1 cellular context compared by ENCODE assay signal in genomic region chr16:88494335-88495154, GRCh38.
TF ChIP-seq lines count a peak whose summit lies in the region.

No MANE protein-coding gene starts in this region.

TF ChIP-seq in K562, 482 proteins besides CTCF, POLR2A, EP300 and RAD21 (continued from another document and continues in another):
- TF ChIP-seq CTCFL (IDR thresholded peaks at IDR 0.05; ENCODE audit: borderline replicate concordance, insufficient read depth, low read depth, low read length, poor library complexity, severe bottlenecking) (no peak), NCOA2 (IDR thresholded peaks at IDR 0.05; ENCODE audit: partially characterized antibody in 2 of 2) (no peak), PCBP2 (IDR thresholded peaks at IDR 0.05; ENCODE audit: low read depth, low read length, poor library complexity, severe bottlenecking) (no peak), ZNF134 (CRISPR knock-in tag; conservative IDR thresholded peaks at IDR 0.05) (no peak), TBL1XR1 (IDR thresholded peaks at IDR 0.05; ENCODE audit: low read length in 2 of 2) (no peak; a peak in 1 of 4 replicates), HES1 (IDR thresholded peaks at IDR 0.05; ENCODE audit: low read depth) (peak; percentile 88), KAT2B (IDR thresholded peaks at IDR 0.05; ENCODE audit: low read depth, low read length) (no peak), HIVEP1 (CRISPR knock-in tag; IDR thresholded peaks at IDR 0.05) (no peak), TFE3 (CRISPR knock-in tag; IDR thresholded peaks at IDR 0.05) (no peak), HSF4 (CRISPR knock-in tag; IDR thresholded peaks at IDR 0.05; ENCODE audit: borderline replicate concordance) (no peak), ZBTB12 (CRISPR knock-in tag; IDR thresholded peaks at IDR 0.05) (no peak), TGIF2 (CRISPR knock-in tag; IDR thresholded peaks at IDR 0.05) (no peak), ZMIZ1 (IDR thresholded peaks at IDR 0.05; ENCODE audit: low read depth in 2 of 2, low read length in 2 of 2) (no peak), SMAD3 (CRISPR knock-in tag; conservative IDR thresholded peaks at IDR 0.05) (no peak), PCBP1 (IDR thresholded peaks at IDR 0.05; ENCODE audit: low read depth, low read length, poor library complexity, severe bottlenecking) (no peak), NELFE (IDR thresholded peaks at IDR 0.05; ENCODE audit: insufficient read depth, insufficient read length) (no peak), FOXM1 (IDR thresholded peaks at IDR 0.05; ENCODE audit: low read depth) (no peak), FOXM1 (CRISPR knock-in tag; IDR thresholded peaks at IDR 0.05; ENCODE audit: low read depth) (0 out of 2 replicates have a peak, but pooled peaks have one; percentile 30), STAT6 (CRISPR knock-in tag; IDR thresholded peaks at IDR 0.05) (no peak), SAFB2 (IDR thresholded peaks at IDR 0.05; ENCODE audit: borderline replicate concordance, low read depth, low read length, severe bottlenecking) (no peak), ZBTB43 (CRISPR knock-in tag; IDR thresholded peaks at IDR 0.05) (no peak), CREM (IDR thresholded peaks at IDR 0.05; ENCODE audit: low read depth) (no peak; the same call in 1 of the 2 replicates), ZNF395 (CRISPR knock-in tag; IDR thresholded peaks at IDR 0.05) (no peak), TBP (optimal IDR thresholded peaks at IDR 0.05; ENCODE audit: low read depth, low read length) (no peak), ZNF655 (CRISPR knock-in tag; IDR thresholded peaks at IDR 0.05) (no peak), SIN3A (IDR thresholded peaks at IDR 0.05; ENCODE audit: borderline replicate concordance in 2 of 2, control insufficient read depth in 1 of 2, low read depth in 2 of 2, low read length in 2 of 2) (peak in 1 of 2 experiments; percentile 35; a peak in 1 of 4 replicates), ATF2 (CRISPR knock-in tag; IDR thresholded peaks at IDR 0.05) (no peak), MLX (CRISPR knock-in tag; conservative IDR thresholded peaks at IDR 0.05) (no peak), E2F3 (CRISPR knock-in tag; IDR thresholded peaks at IDR 0.05) (no peak), L3MBTL2 (IDR thresholded peaks at IDR 0.05) (peak; percentile 68), NR4A1 (CRISPR knock-in tag; IDR thresholded peaks at IDR 0.05) (no peak), NR4A1 (tag; IDR thresholded peaks at IDR 0.05) (no peak), ASH1L (IDR thresholded peaks at IDR 0.05; ENCODE audit: borderline replicate concordance, low read depth, partially characterized antibody) (no peak), NKRF (IDR thresholded peaks at IDR 0.05; ENCODE audit: borderline replicate concordance) (no peak), LCOR (CRISPR knock-in tag; IDR thresholded peaks at IDR 0.05) (0 out of 2 replicates have a peak, but pooled peaks have one; percentile 15), PPARD (CRISPR knock-in tag; IDR thresholded peaks at IDR 0.05) (no peak), ZNF695 (CRISPR knock-in tag; IDR thresholded peaks at IDR 0.05) (no peak), SMARCC2 (IDR thresholded peaks at IDR 0.05; ENCODE audit: low read depth) (no peak), ATF1 (CRISPR knock-in tag; IDR thresholded peaks at IDR 0.05) (no peak), ATF1 (tag; IDR thresholded peaks at IDR 0.05) (peak; percentile 44), PHB (CRISPR knock-in tag; IDR thresholded peaks at IDR 0.05) (no peak)
